ENCODE assay signal across 19 cellular contexts in the genomic region with DNA sequence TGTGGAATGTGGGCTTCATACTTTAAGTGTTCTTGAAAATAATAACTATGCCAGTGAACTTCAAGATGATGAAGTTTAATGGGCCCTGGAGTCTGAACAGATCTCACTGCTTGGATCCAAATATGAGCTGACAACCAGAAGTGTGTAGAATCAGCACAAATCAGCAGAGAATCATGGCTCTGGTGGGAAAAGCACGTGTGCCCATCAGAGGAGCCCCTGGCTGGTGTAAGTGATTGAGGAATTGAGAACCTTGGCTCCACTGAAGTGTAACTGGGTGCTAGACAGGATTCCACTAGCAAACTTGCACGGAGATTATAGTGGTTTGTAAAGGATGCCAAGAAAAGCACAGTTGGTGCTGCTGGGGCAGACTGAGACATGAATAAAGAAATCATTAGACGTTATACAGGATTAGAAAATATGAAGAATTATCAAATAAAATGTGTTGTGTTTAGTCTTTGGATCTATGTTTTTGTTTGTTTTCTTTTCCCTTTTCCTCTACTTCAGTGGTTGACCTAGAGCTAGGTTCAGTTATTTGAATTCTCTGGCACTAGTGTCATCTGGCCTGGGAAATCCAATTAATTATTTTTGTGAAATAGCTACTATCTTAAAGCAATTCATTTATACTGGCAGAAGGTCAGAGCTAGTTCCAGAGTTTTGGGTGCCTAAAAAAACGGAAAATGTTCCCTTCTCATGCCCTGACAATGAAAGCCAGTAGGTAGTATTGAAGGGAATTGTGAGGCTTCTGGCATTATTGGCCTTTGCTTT.
"Had no signal": no experiment of that assay in that cellular context is flagged by ENCODE, and none has a peak within 500 bp of the region (broad histone marks: within the 10 kb centered on the region; RNA-seq: fewer than 3 reads in every experiment).

No MANE protein-coding gene starts in this region.

- ATAC-seq: activated naive CD8-positive, alpha-beta T cell treated with anti-CD3 and anti-CD28 coated beads, Interleukin-2, amount 50 U/mL, for 24 hours; activated T-cell treated with anti-CD3 and anti-CD28 coated beads, Interleukin-2, amount 50 U/mL, for 4 hours; lower lobe of right lung had no signal

- H3K36me3 ChIP-seq: cardiac muscle cell, lower lobe of right lung, prostate gland had no signal

- H3K27ac ChIP-seq: cardiac muscle cell, dorsolateral prefrontal cortex, lower lobe of right lung, prostate gland had no signal

- H3K4me3 ChIP-seq: cardiac muscle cell, dorsolateral prefrontal cortex, lower lobe of right lung, prostate gland had no signal

- DNase-seq: activated CD4-positive, alpha-beta T cell treated with anti-CD3 and anti-CD28 coated beads, Interleukin-2, amount 10 ng/mL, durations not matched to agents 24 days and 14 days; activated CD8-positive, alpha-beta memory T cell treated with anti-CD3 and anti-CD28 coated beads, Interleukin-2, amount 50 U/mL, for 4 hours; activated naive CD4-positive, alpha-beta T cell treated with anti-CD3 and anti-CD28 coated beads, Interleukin-2, amount 10 ng/mL, durations not matched to agents 7 days and 5 days; activated naive CD8-positive, alpha-beta T cell treated with anti-CD3 and anti-CD28 coated beads, Interleukin-2, amount 50 U/mL, for 24 hours; activated T-cell treated with anti-CD3 and anti-CD28 coated beads, Interleukin-2, amount 50 U/mL, for 4 hours; anterior cingulate cortex; dorsolateral prefrontal cortex; endodermal cell; lower lobe of right lung; nephron progenitor cell; nucleus accumbens; stimulated activated CD8-positive, alpha-beta memory T cell treated with anti-CD3 and anti-CD28 coated beads, Interleukin-4, amount 100 ng/mL, for 48 hours; stimulated activated naive CD4-positive, alpha-beta T cell; substantia nigra; T-helper 1 cell; T-helper 9 cell; trophoblast cell had no signal

- H3K4me1 ChIP-seq: prostate gland had no signal

- H3K9me3 ChIP-seq: lower lobe of right lung, prostate gland had no signal

- H3K27me3 ChIP-seq: cardiac muscle cell, dorsolateral prefrontal cortex had no signal
